24 cellular contexts compared by ENCODE assay signal in the genomic region with DNA sequence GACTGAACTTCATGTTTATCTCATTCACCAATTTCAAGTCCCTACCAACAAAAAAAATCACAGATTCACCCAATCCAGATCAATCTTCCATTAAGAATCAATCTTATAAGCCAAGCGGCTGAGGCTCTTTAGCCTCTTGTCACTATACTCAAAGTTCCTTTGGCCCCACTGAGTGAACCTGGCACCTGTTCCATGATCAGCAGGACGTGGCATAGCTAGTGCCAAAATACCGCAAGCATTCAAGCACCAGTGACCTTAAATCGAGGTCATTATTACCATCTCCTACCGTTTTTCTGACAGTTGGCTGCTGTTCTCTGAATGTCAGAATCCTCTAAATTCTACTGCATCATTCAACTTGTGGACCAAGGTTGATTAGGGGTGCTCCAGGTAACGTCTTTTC.
"Had no signal": no experiment of that assay in that cellular context is flagged by ENCODE, and none has a peak within 500 bp of the region (broad histone marks: within the 10 kb centered on the region; RNA-seq: fewer than 3 reads in every experiment).

No MANE protein-coding gene starts in this region.

- H3K36me3 ChIP-seq: sigmoid colon, thoracic aorta, uterus had no signal

- ATAC-seq: activated CD4-positive, alpha-beta T cell treated with anti-CD3 and anti-CD28 coated beads for 36 hours; activated naive CD4-positive, alpha-beta T cell treated with anti-CD3 and anti-CD28 coated beads, Interleukin-2, amount 50 U/mL, for 72 hours; activated T-cell treated with anti-CD3 and anti-CD28 coated beads, Interleukin-2, amount 50 U/mL, for 72 hours; natural killer cell; stimulated activated effector memory CD8-positive, alpha-beta T cell treated with anti-CD3 and anti-CD28 coated beads, Interleukin-12 subunit alpha, Interleukin-12 subunit beta, amount 100 ng/mL, for 72 hours had no signal

- H3K27me3 ChIP-seq: dorsolateral prefrontal cortex, sigmoid colon, uterus had no signal

- H3K9me3 ChIP-seq: sigmoid colon, thoracic aorta, uterus had no signal

- H3K4me1 ChIP-seq: sigmoid colon, uterus had no signal

- H3K4me3 ChIP-seq: coronary artery, dorsolateral prefrontal cortex, lung, sigmoid colon, thoracic aorta, uterus had no signal

- H3K27ac ChIP-seq: coronary artery, dorsolateral prefrontal cortex, sigmoid colon, thoracic aorta, uterus had no signal

- DNase-seq: activated CD4-positive, alpha-beta T cell treated with anti-CD3 and anti-CD28 coated beads for 36 hours; activated CD4-positive, CD25-positive, alpha-beta regulatory T cell; activated naive CD4-positive, alpha-beta T cell; activated T-cell treated with anti-CD3 and anti-CD28 coated beads for 4 hours; activated T-cell treated with anti-CD3 and anti-CD28 coated beads, Interleukin-2, amount 50 U/mL, for 72 hours; cerebellar nuclear complex; effector memory CD4-positive, alpha-beta T cell; glutamatergic neuron; hippocampal formation; kidney; mesendoderm; natural killer cell; posterior cingulate gyrus; sigmoid colon; small intestine; stimulated activated CD4-positive, alpha-beta T cell treated with anti-CD3 and anti-CD28 coated beads, Interleukin-4, amount 100 ng/mL, for 24 hours; T-helper 1 cell; uterus had no signal
